Comparison of ENCODE assay signal across 16 cellular contexts in genomic region chr21:41739936-41740335, GRCh38. TPM values are rescaled to one million over a fixed set of nuclear protein-coding genes. Genes with fewer than 3 reads are reported as not detected.
DNase-seq lines count a peak whose midpoint lies in the region; ATAC-seq and TF ChIP-seq lines count a peak whose summit lies in the region.
"Had no signal": no experiment of that assay in that cellular context is flagged by ENCODE, and none has a peak within 500 bp of the region (broad histone marks: within the 10 kb centered on the region; RNA-seq: fewer than 3 reads in every experiment).

No MANE protein-coding gene starts in this region.

- no peak overlapping the region for H2AFZ ChIP-seq in PC-3 (ENCODE audit: low read length)
- H2AFZ ChIP-seq: GM23248 had no signal

- no peak overlapping the region for H3K27ac ChIP-seq in PC-3 (ENCODE audit: low read length)
- H3K27ac ChIP-seq in RWPE1, result peak overlapping the region; percentile 23; the same call in 1 of the 2 replicates
- H3K27ac ChIP-seq: GM23248 had no signal

- no peak overlapping the region for H3K9ac ChIP-seq in PC-3 (ENCODE audit: low read length)
- H3K9ac ChIP-seq: GM23248 had no signal

- TSS peak; percentile 13 for BruUV-seq in PC-3 (replicated peaks; lab: Mats Ljungman, UMichigan)

- TF ChIP-seq CTCF in AG09309 (IDR thresholded peaks at IDR 0.05; ENCODE audit: control insufficient read depth, insufficient read depth, low read depth, low read length, missing control alignments) (no peak), PC-3 (conservative IDR thresholded peaks at IDR 0.05; ENCODE audit: low read depth, low read length) (no peak), RWPE1 (conservative IDR thresholded peaks at IDR 0.05; ENCODE audit: low read depth) (no peak)

- intact Hi-C loops in PC-3 (cut with micrococcal nuclease), result no loop called here

- no peaks in the 10 kb centered on the region for H3K4me1 ChIP-seq in PC-3 (ENCODE audit: insufficient read depth, low read length)

- DNase-seq in AG09309 (ENCODE audit: low read depth) (peak; percentile 17), AG20443 (ENCODE audit: low spot score) (peak; percentile 39), PC-3 (no peak), RWPE1 (ENCODE audit: low spot score) (no peak), DMS53 (lab: John Stamatoyannopoulos, UW) (no peak), NCI-H146 treated with DMSO at 0.1 percent for 48 hours (lab: John Stamatoyannopoulos, UW; ENCODE audit: unreplicated experiment) (no peak)
- DNase-seq: C1 segment of cervical spinal cord; CD4-positive, alpha-beta memory T cell; COR-L47; DMS 273 treated with DMSO at 0.1 percent for 48 hours; DMS79 treated with DMSO at 0.1 percent for 48 hours; GF-D8; GM23248; HCEC 1CT had no signal

- peaks cover 84% of the 10 kb centered on the region for H3K36me3 ChIP-seq in PC-3 (ENCODE audit: low read depth, low read length)

- H4K20me1 ChIP-seq in PC-3 (ENCODE audit: low read length), result peaks cover 56% of the 10 kb centered on the region

- H3K4me3 ChIP-seq in AG09309 (ENCODE audit: control insufficient read depth, low read depth, low read length) (no peak overlapping the region), PC-3 (ENCODE audit: low read length) (no peak overlapping the region)
- H3K4me3 ChIP-seq: GM23248 had no signal

- H3K9me3 ChIP-seq in PC-3 (ENCODE audit: low read length), result no peaks in the 10 kb centered on the region; the same call in 1 of the 2 replicates

- ATAC-seq in PC-3 (no peak), GM18873 (IDR thresholded peaks at IDR 0.05; ENCODE audit: low FRiP score, unreplicated experiment) (no peak)

- no peaks in the 10 kb centered on the region for H3K9me2 ChIP-seq in PC-3 (replicated peaks; ENCODE audit: low read length)

- peaks cover under 1% of the 10 kb centered on the region for H3F3A ChIP-seq in PC-3 (ENCODE audit: low read length, unreplicated experiment)

- H3K27me3 ChIP-seq in PC-3 (ENCODE audit: low read length), result no peaks in the 10 kb centered on the region

- POLR2A ChIA-PET in PC-3 (lab: Charles Lee; ENCODE audit: unreplicated experiment), result interaction anchor here (0.5 to 1.0 kb wide), 2 partner anchors 28 to 32 kb away, joined by 3 to 9 read pairs; no protein-coding TSS in a partner anchor
- POLR2A ChIA-PET in RWPE1 (lab: Yijun Ruan, JAX; ENCODE audit: low non-redundant PET), result no interaction called here

- CTCF ChIA-PET in PC-3 (lab: Charles Lee) (no interaction called here), RWPE1 (lab: Yijun Ruan, JAX) (interaction anchor here (0.8 kb wide), 1 partner anchor 128 kb away, joined by 3 read pairs; no protein-coding TSS in a partner anchor)

- peaks cover 51% of the 10 kb centered on the region for H3K79me2 ChIP-seq in PC-3 (ENCODE audit: low read length)

- H3K4me2 ChIP-seq in PC-3 (ENCODE audit: low read length), result no peak overlapping the region

RNA-seq across cellular contexts. Expression of gene RIPK4, which starts 26.9 kb away (rescaled TPM):
- total RNA-seq in PC-3 (2014; rRNA removed), result 252 and 333 TPM in 2 replicates
- total RNA-seq: G401 had no signal

Comparison
In these comparisons a context has a peak if more than half of its experiments do, and no peak if none do; other contexts are left out.
1. DNase-seq: peak in AG09309 (single experiment) and AG20443 (single experiment); none in PC-3 (single experiment), RWPE1 (single experiment), DMS53 (single experiment) and NCI-H146 treated with DMSO at 0.1 percent for 48 hours (single experiment).